In the genomic region with DNA sequence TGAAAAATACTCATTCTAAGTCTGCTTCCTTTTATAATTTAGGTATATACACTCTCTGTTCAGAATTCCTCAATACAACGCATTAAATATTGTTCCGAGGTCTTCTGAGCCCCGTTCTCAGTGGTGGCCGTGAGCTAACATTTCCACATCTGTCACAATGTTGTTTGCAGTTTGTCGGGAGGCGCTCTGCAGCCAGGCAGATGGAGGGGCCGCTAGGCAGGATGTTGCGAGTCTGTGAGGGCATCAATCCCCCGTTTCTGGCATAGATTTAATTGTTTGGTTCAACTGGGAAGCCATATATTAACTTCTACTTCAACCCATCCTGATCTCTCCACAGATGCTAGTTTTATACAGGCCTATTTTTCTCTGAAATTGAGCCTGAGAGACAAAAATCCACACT, we compare ENCODE assay signal across 17 cellular contexts. TPM values are rescaled to one million over a fixed set of nuclear protein-coding genes. Genes with fewer than 3 reads are reported as not detected.
A peak's percentile ranks its signal among the peaks of the same experiment; 100 is the strongest.
DNase-seq lines count a peak whose midpoint lies in the region; ATAC-seq and TF ChIP-seq lines count a peak whose summit lies in the region.
"Had no signal": no experiment of that assay in that cellular context is flagged by ENCODE, and none has a peak within 500 bp of the region (broad histone marks: within the 10 kb centered on the region; RNA-seq: fewer than 3 reads in every experiment).

No MANE protein-coding gene starts in this region.

- TF ChIP-seq CTCF in CD4-positive, alpha-beta T cell (IDR thresholded peaks at IDR 0.05), result no peak
- TF ChIP-seq CTCF in tibial nerve (IDR thresholded peaks at IDR 0.05), result no peak

- no peaks in the 10 kb centered on the region for H3K9me3 Mint-ChIP-seq in CD4-positive, alpha-beta T cell
- H3K9me3 Mint-ChIP-seq in dendritic cell treated with granulocyte-macrophage colony-stimulating factor and Interleukin-4, amounts not matched to agents 40 ng/mL and 50 ng/mL, for 4 days, result no peaks in the 10 kb centered on the region
- H3K9me3 Mint-ChIP-seq: CD4-positive, CD25-positive, alpha-beta regulatory T cell; H9; type B pancreatic cell had no signal

- CTCF ChIA-PET in CD4-positive, alpha-beta T cell (lab: Charles Lee), result no interaction called here

- DNase-seq in NCI-H2227 (lab: John Stamatoyannopoulos, UW; ENCODE audit: unreplicated experiment) (peak; percentile 23), NCI-H2227 treated with DMSO at 0.1 percent for 48 hours (lab: John Stamatoyannopoulos, UW) (no peak), NCI-H524 treated with DMSO at 0.1 percent for 48 hours (lab: John Stamatoyannopoulos, UW) (peak; percentile 65), tibial nerve (ENCODE audit: low spot score in 2 of 2) (no peak)
- no peak for DNase-seq in CD4-positive, alpha-beta T cell
- DNase-seq in central memory CD4-positive, alpha-beta T cell, result no peak
- DNase-seq: amniotic stem cell; CD4-positive, CD25-positive, alpha-beta regulatory T cell; foreskin keratinocyte; H9; left ventricle myocardium inferior; OCI-M1; ovary; small intestine had no signal

- H3K4me1 ChIP-seq in tibial nerve, result peaks cover 0 to 3% (median 0%) of the 10 kb centered on the region in 4 donors
- H3K4me1 ChIP-seq: foreskin keratinocyte, left ventricle myocardium inferior had no signal

- H3K36me3 Mint-ChIP-seq in CD4-positive, alpha-beta T cell (ENCODE audit: low read depth), result peaks cover 6% of the 10 kb centered on the region
- H3K36me3 Mint-ChIP-seq in dendritic cell treated with granulocyte-macrophage colony-stimulating factor and Interleukin-4, amounts not matched to agents 40 ng/mL and 50 ng/mL, for 4 days (ENCODE audit: low read depth), result peaks cover 8% of the 10 kb centered on the region

- intact Hi-C loops in CD4-positive, alpha-beta T cell (cut with DNase I, micrococcal nuclease), result no loop called here
- intact Hi-C loops in dendritic cell treated with granulocyte-macrophage colony-stimulating factor and Interleukin-4, amounts not matched to agents 40 ng/mL and 50 ng/mL, for 4 days (cut with micrococcal nuclease), result no loop called here

- TF ChIP-seq EP300 in tibial nerve (IDR thresholded peaks at IDR 0.05), result no peak

- no peak for TF ChIP-seq POLR2A in tibial nerve (IDR thresholded peaks at IDR 0.05)
- no peak for TF ChIP-seq POLR2A in GM18505 (IDR thresholded peaks at IDR 0.05; ENCODE audit: borderline replicate concordance, extremely low read depth, insufficient read depth, insufficient read length)

- H3K4me1 Mint-ChIP-seq in CD4-positive, alpha-beta T cell (ENCODE audit: low read depth), result peaks cover 53% of the 10 kb centered on the region
- H3K4me1 Mint-ChIP-seq in dendritic cell treated with granulocyte-macrophage colony-stimulating factor and Interleukin-4, amounts not matched to agents 40 ng/mL and 50 ng/mL, for 4 days (ENCODE audit: low read depth), result peaks cover 45% of the 10 kb centered on the region

- H3K27ac ChIP-seq in CD4-positive, alpha-beta T cell (ENCODE audit: low read depth, low read length), result no peak overlapping the region
- peak overlapping the region in 1 of 4 donors; percentile 70 for H3K27ac ChIP-seq in tibial nerve
- H3K27ac ChIP-seq: foreskin keratinocyte, left ventricle myocardium inferior, ovary had no signal

- no peaks in the 10 kb centered on the region for H3K9me3 ChIP-seq in CD4-positive, alpha-beta T cell (ENCODE audit: control insufficient read depth, low read length)
- H3K9me3 ChIP-seq in tibial nerve, result no peaks in the 10 kb centered on the region
- H3K9me3 ChIP-seq: left ventricle myocardium inferior, ovary had no signal

- H3K4me3 ChIP-seq in tibial nerve, result no peak overlapping the region
- H3K4me3 ChIP-seq: left ventricle myocardium inferior, ovary had no signal

- 81 to 84% methylated on average over 9 of the region's 9 CpGs for WGBS in tibial nerve, 2 donors

- peaks cover 0 to 10% (median 0%) of the 10 kb centered on the region in 3 donors for H3K36me3 ChIP-seq in tibial nerve
- H3K36me3 ChIP-seq: left ventricle myocardium inferior, ovary had no signal

- H3K27me3 Mint-ChIP-seq in CD4-positive, alpha-beta T cell, result no peaks in the 10 kb centered on the region
- H3K27me3 Mint-ChIP-seq in dendritic cell treated with granulocyte-macrophage colony-stimulating factor and Interleukin-4, amounts not matched to agents 40 ng/mL and 50 ng/mL, for 4 days, result no peaks in the 10 kb centered on the region
- H3K27me3 Mint-ChIP-seq: CD4-positive, CD25-positive, alpha-beta regulatory T cell; type B pancreatic cell had no signal

- peak overlapping the region; percentile 14 for H3K27ac Mint-ChIP-seq in CD4-positive, alpha-beta T cell
- H3K27ac Mint-ChIP-seq in dendritic cell treated with granulocyte-macrophage colony-stimulating factor and Interleukin-4, amounts not matched to agents 40 ng/mL and 50 ng/mL, for 4 days, result peak overlapping the region; percentile 59
- H3K27ac Mint-ChIP-seq: CD4-positive, CD25-positive, alpha-beta regulatory T cell; H9; type B pancreatic cell had no signal

- peak overlapping the region; percentile 23 for H3K4me3 Mint-ChIP-seq in CD4-positive, alpha-beta T cell
- peak overlapping the region; percentile 32 for H3K4me3 Mint-ChIP-seq in dendritic cell treated with granulocyte-macrophage colony-stimulating factor and Interleukin-4, amounts not matched to agents 40 ng/mL and 50 ng/mL, for 4 days
- H3K4me3 Mint-ChIP-seq: H9, type B pancreatic cell had no signal

- POLR2A ChIA-PET in CD4-positive, alpha-beta T cell (lab: Charles Lee), result no interaction called here

- ATAC-seq in CD4-positive, alpha-beta T cell (ENCODE audit: poor library complexity), result no peak
- ATAC-seq in GM18505 (IDR thresholded peaks at IDR 0.05; ENCODE audit: unreplicated experiment), result no peak
- ATAC-seq: foreskin keratinocyte had no signal

- H3K27me3 ChIP-seq in CD4-positive, alpha-beta T cell (ENCODE audit: control insufficient read depth, insufficient read depth, low read length), result no peaks in the 10 kb centered on the region
- no peaks in the 10 kb centered on the region for H3K27me3 ChIP-seq in tibial nerve
- H3K27me3 ChIP-seq: foreskin keratinocyte, ovary had no signal

RNA-seq across cellular contexts. Expression of a gene that starts 41.2 kb away (rescaled TPM):
- total RNA-seq in CD4-positive, alpha-beta T cell, result 10 to 100 TPM; 45.0 to 47.1 TPM
- total RNA-seq in tibial nerve, result 10 to 100 TPM; 34.7 to 56.4 (median 40.1) TPM

Comparison
In these comparisons a context has a peak if more than half of its experiments do, and no peak if none do; other contexts are left out.
1. DNase-seq: peak in NCI-H2227 (single experiment) and NCI-H524 treated with DMSO at 0.1 percent for 48 hours (single experiment); none in NCI-H2227 treated with DMSO at 0.1 percent for 48 hours (single experiment), CD4-positive, alpha-beta T cell (0 of 10), central memory CD4-positive, alpha-beta T cell (single experiment) and tibial nerve (0 of 2).